In the genomic region with DNA sequence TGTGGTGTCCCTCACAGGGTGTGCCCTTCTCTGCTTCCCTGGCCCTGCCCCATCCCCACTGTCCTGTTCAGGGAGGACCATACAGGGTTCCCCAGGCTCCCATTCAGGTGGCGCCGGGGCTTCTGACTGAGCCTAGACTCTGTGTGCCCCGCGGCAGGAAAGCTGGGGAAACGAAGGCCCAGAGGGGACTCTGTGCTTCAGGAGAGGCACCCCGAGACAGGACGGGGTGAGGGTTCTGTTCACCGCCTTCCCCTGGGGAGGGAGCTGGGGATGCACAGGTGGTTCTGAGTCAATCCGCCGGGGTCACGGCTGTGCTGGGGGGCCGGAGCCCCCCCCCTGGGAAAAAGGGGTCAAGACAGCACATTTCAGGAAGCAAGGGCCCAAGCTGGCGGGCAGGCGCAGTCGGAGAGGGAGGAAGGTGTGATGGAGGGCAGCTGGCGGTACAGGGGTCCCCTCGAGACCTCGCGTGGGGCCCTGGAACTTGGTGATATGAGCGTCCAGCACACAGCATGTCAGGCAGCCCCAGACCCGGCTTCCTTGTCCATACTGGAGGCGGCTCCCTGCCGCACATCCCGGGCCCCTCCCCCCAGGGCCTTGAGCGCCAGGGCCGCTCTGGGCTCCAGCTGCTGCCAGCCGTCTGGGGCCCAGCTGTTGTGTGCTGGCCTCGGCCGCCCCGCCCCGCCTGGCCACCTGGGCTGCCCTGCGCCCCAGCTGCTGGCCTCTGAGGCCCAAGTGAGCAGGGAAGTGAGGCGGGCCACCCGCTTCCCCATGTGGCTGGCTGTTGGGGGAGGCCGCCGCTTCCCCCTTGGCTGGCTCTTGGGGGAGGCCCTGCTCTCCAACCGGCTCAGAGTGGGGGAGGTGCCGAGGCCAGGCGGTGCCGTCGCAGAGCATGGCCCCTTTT, we compare ENCODE assay signal across 10 cellular contexts. TPM values are rescaled to one million over a fixed set of nuclear protein-coding genes. Genes with fewer than 3 reads are reported as not detected.
A peak's percentile ranks its signal among the peaks of the same experiment; 100 is the strongest.
DNase-seq lines count a peak whose midpoint lies in the region; ATAC-seq and TF ChIP-seq lines count a peak whose summit lies in the region.
"Had no signal": no experiment of that assay in that cellular context is flagged by ENCODE, and none has a peak within 500 bp of the region (broad histone marks: within the 10 kb centered on the region; RNA-seq: fewer than 3 reads in every experiment).

No MANE protein-coding gene starts in this region.

- POLR2A ChIA-PET in RWPE1 (lab: Yijun Ruan, JAX; ENCODE audit: low non-redundant PET): interaction anchor here (0.5 kb wide), 1 partner anchor 14 kb away, joined by 3 read pairs; no protein-coding TSS in a partner anchor

- no peak for TF ChIP-seq CTCF in RWPE1 (conservative IDR thresholded peaks at IDR 0.05; ENCODE audit: low read depth)
- TF ChIP-seq CTCF in thyroid gland (IDR thresholded peaks at IDR 0.05): no peak

- CTCF ChIA-PET in RWPE1 (lab: Yijun Ruan, JAX): interaction anchor here (0.7 to 2.0 kb wide), 2 partner anchors 10 to 54 kb away, joined by 3 to 7 read pairs; partner anchors contain the start of gene ASPSCR1

- H3K36me3 Mint-ChIP-seq in stimulated activated effector memory CD8-positive, alpha-beta T cell treated with anti-CD3 and anti-CD28 coated beads, Interleukin-12 subunit alpha, Interleukin-12 subunit beta, amount 100 ng/mL, for 72 hours: peaks cover 6% of the 10 kb centered on the region

- no peak for TF ChIP-seq POLR2A in thyroid gland (IDR thresholded peaks at IDR 0.05)

- ATAC-seq in right cardiac atrium (peak; percentile 74 to 78), HG02678 (IDR thresholded peaks at IDR 0.05; ENCODE audit: unreplicated experiment) (no peak), GM21423 (IDR thresholded peaks at IDR 0.05; ENCODE audit: unreplicated experiment) (no peak)
- no peak for ATAC-seq in stimulated activated effector memory CD8-positive, alpha-beta T cell treated with anti-CD3 and anti-CD28 coated beads, Interleukin-12 subunit alpha, Interleukin-12 subunit beta, amount 100 ng/mL, for 72 hours

- H3K27me3 ChIP-seq in right cardiac atrium (ENCODE audit: control insufficient read depth, insufficient read depth) (no peaks in the 10 kb centered on the region), thyroid gland (peaks cover 5% of the 10 kb centered on the region)

- peak overlapping the region; percentile 26 for H3K4me3 Mint-ChIP-seq in stimulated activated effector memory CD8-positive, alpha-beta T cell treated with anti-CD3 and anti-CD28 coated beads, Interleukin-12 subunit alpha, Interleukin-12 subunit beta, amount 100 ng/mL, for 72 hours

- intact Hi-C loops in right cardiac atrium (cut with DNase I): no loop called here
- intact Hi-C loops in thyroid gland (cut with DNase I): no loop called here

- H3K4me1 Mint-ChIP-seq in stimulated activated effector memory CD8-positive, alpha-beta T cell treated with anti-CD3 and anti-CD28 coated beads, Interleukin-12 subunit alpha, Interleukin-12 subunit beta, amount 100 ng/mL, for 72 hours: peaks cover 17% of the 10 kb centered on the region

- H3K27ac ChIP-seq in RWPE1 (peak overlapping the region; percentile 40), right cardiac atrium (ENCODE audit: low read length) (no peak overlapping the region), thyroid gland (no peak overlapping the region)

- H3K9me3 Mint-ChIP-seq in stimulated activated effector memory CD8-positive, alpha-beta T cell treated with anti-CD3 and anti-CD28 coated beads, Interleukin-12 subunit alpha, Interleukin-12 subunit beta, amount 100 ng/mL, for 72 hours: no peaks in the 10 kb centered on the region

- no peaks in the 10 kb centered on the region for H3K36me3 ChIP-seq in thyroid gland

- H3K27ac Mint-ChIP-seq in stimulated activated effector memory CD8-positive, alpha-beta T cell treated with anti-CD3 and anti-CD28 coated beads, Interleukin-12 subunit alpha, Interleukin-12 subunit beta, amount 100 ng/mL, for 72 hours: no peak overlapping the region

- H3K9me3 ChIP-seq in right cardiac atrium (ENCODE audit: control insufficient read depth, low read length) (no peaks in the 10 kb centered on the region), thyroid gland (no peaks in the 10 kb centered on the region)

- H3K4me1 ChIP-seq in right cardiac atrium (ENCODE audit: control insufficient read depth, insufficient read depth, low read length) (no peaks in the 10 kb centered on the region), thyroid gland (peaks cover 10 to 18% of the 10 kb centered on the region in 2 donors)

- no peak overlapping the region for H3K4me3 ChIP-seq in right cardiac atrium (ENCODE audit: low read length)
- no peak overlapping the region for H3K4me3 ChIP-seq in thyroid gland (replicated peaks in 1 of 3)

- 38% methylated on average over 41 of the region's 41 CpGs for WGBS in right cardiac atrium
- WGBS in thyroid gland, 2 donors: 63% methylated on average over 11 to 17 of the region's 41 CpGs

- peak; percentile 41 for DNase-seq in NCI-H146 (lab: John Stamatoyannopoulos, UW)
- DNase-seq in NCI-H146 treated with DMSO at 0.1 percent for 48 hours (lab: John Stamatoyannopoulos, UW; ENCODE audit: unreplicated experiment): no peak
- DNase-seq in RWPE1 (ENCODE audit: low spot score): no peak
- DNase-seq in right cardiac atrium: peak; percentile 75 to 90 (median 90)
- no peak for DNase-seq in stimulated activated effector memory CD8-positive, alpha-beta T cell treated with anti-CD3 and anti-CD28 coated beads, Interleukin-12 subunit alpha, Interleukin-12 subunit beta, amount 100 ng/mL, for 72 hours (ENCODE audit: low spot score in 2 of 2)
- DNase-seq in thyroid gland: no peak
- DNase-seq: 8988T had no signal

RNA-seq across cellular contexts. Expression of gene NOTUM, which starts 5.6 kb away (rescaled TPM):
- total RNA-seq in right cardiac atrium (not detected), thyroid gland (under 1 TPM in 1 of 4 donors, not detected in 3; 0.40 TPM)
- polyA plus RNA-seq in right cardiac atrium: 0.05 TPM

RNA-seq across cellular contexts. Expression of gene ASPSCR1, which starts 10.8 kb away (rescaled TPM):
- total RNA-seq in right cardiac atrium: 10 to 100 TPM; 16.6 to 28.9 (median 21.6) TPM
- 20.1 TPM for polyA plus RNA-seq in right cardiac atrium
- total RNA-seq in thyroid gland: 10 to 100 TPM; 23.2 to 53.6 (median 35.7) TPM

RNA-seq across cellular contexts. Expression of gene MYADML2, which starts 19.6 kb away (rescaled TPM):
- 1 to 10 TPM in 2 of 4 donors, under 1 TPM in 1, not detected in 1; 0.51 to 1.9 (median 1.4) TPM for total RNA-seq in right cardiac atrium
- polyA plus RNA-seq in right cardiac atrium: 1.2 TPM
- total RNA-seq in thyroid gland: not detected
- total RNA-seq: renal cortical epithelial cell had no signal

RNA-seq across cellular contexts. Expression of gene PYCR1, which starts 29.5 kb away (rescaled TPM):
- 1 to 10 TPM; 2.7 to 8.5 (median 6.7) TPM for total RNA-seq in right cardiac atrium
- 4.3 TPM for polyA plus RNA-seq in right cardiac atrium
- 10 to 100 TPM in 2 of 4 donors, 1 to 10 TPM in 2; 5.5 to 29.2 (median 13.9) TPM for total RNA-seq in thyroid gland

RNA-seq across cellular contexts. Expression of gene MAFG, which starts 39.1 kb away (rescaled TPM):
- total RNA-seq in right cardiac atrium: 10 to 100 TPM; 16.6 to 28.9 (median 26.0) TPM
- 18.4 TPM for polyA plus RNA-seq in right cardiac atrium
- 10 to 100 TPM; 28.2 to 51.8 (median 36.4) TPM for total RNA-seq in thyroid gland

Comparison
In these comparisons a context has a peak if more than half of its experiments do, and no peak if none do; other contexts are left out.
1. DNase-seq: peak in NCI-H146 (single experiment) and right cardiac atrium (3 of 3); none in NCI-H146 treated with DMSO at 0.1 percent for 48 hours (single experiment), RWPE1 (single experiment), stimulated activated effector memory CD8-positive, alpha-beta T cell treated with anti-CD3 and anti-CD28 coated beads, Interleukin-12 subunit alpha, Interleukin-12 subunit beta, amount 100 ng/mL, for 72 hours (0 of 2) and thyroid gland (0 of 2).
2. ATAC-seq: peak in right cardiac atrium (2 of 2); none in stimulated activated effector memory CD8-positive, alpha-beta T cell treated with anti-CD3 and anti-CD28 coated beads, Interleukin-12 subunit alpha, Interleukin-12 subunit beta, amount 100 ng/mL, for 72 hours (single experiment), HG02678 (single experiment) and GM21423 (single experiment).